Comparison of ENCODE assay signal across 8 cellular contexts in the genomic region with DNA sequence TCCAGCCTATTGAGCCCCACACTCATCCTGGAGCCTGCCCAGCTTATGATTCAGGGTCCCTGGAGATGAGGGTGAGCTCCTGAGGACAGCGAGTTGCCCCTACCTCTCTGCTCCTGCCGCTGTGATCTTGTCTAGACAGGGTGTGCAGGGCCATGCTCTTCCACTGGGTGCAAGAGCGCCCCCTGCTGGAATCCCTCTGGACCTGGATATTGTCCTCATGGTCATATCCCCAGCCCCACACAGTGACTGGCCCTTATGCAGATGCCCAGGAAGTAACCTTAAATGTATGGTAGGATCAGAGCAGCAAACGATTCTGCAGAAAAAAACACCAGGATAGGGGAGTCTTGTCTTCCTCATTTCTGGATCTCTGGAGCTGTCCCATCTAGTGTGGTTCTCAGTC. TPM values are rescaled to one million over a fixed set of nuclear protein-coding genes. Genes with fewer than 3 reads are reported as not detected.
DNase-seq lines count a peak whose midpoint lies in the region; ATAC-seq, FAIRE-seq and TF ChIP-seq lines count a peak whose summit lies in the region.
"Not testable (repeated sequence)": the region's sequence is repeated elsewhere in the genome, so short reads cannot be mapped to it uniquely, and the experiment has no call there.

No MANE protein-coding gene starts in this region.

- H3K4me3 ChIP-seq in OCI-LY7 (ENCODE audit: low read depth, low read length, poor library complexity, severe bottlenecking); left ventricle myocardium inferior: not testable (repeated sequence)

- intact Hi-C loops in OCI-LY7 (cut with micrococcal nuclease; ENCODE audit: unreplicated experiment); activated CD4-positive, alpha-beta memory T cell treated with anti-CD3 and anti-CD28 coated beads for 36 hours (cut with micrococcal nuclease); left ventricle myocardium inferior (cut with micrococcal nuclease): not testable (repeated sequence)

- H3K36me3 Mint-ChIP-seq in activated CD4-positive, alpha-beta memory T cell treated with anti-CD3 and anti-CD28 coated beads for 36 hours; chondrocyte (ENCODE audit: low read depth); nephron (ENCODE audit: low read depth); type B pancreatic cell: not testable (repeated sequence)

- peak; percentile 43 for ATAC-seq in HG02885 (IDR thresholded peaks at IDR 0.05; ENCODE audit: poor library complexity, unreplicated experiment)

- not testable (repeated sequence) for H3K36me3 ChIP-seq in OCI-LY7 (ENCODE audit: insufficient read depth, low read length); left ventricle myocardium inferior

- not testable (repeated sequence) for H3K4me3 Mint-ChIP-seq in activated CD4-positive, alpha-beta memory T cell treated with anti-CD3 and anti-CD28 coated beads for 36 hours; chondrocyte (ENCODE audit: unreplicated experiment); nephron; type B pancreatic cell

- BruUV-seq in OCI-LY7 (replicated peaks; lab: Mats Ljungman, UMichigan), result not testable (repeated sequence)

- not testable (repeated sequence) for H3K79me2 ChIP-seq in OCI-LY7 (ENCODE audit: insufficient read depth, low read depth, low read length)

- H3K27me3 Mint-ChIP-seq in activated CD4-positive, alpha-beta memory T cell treated with anti-CD3 and anti-CD28 coated beads for 36 hours; chondrocyte (ENCODE audit: low read depth); nephron (ENCODE audit: low read depth): not testable (repeated sequence)
- H3K27me3 Mint-ChIP-seq in type B pancreatic cell, result peaks cover 18% of the 10 kb centered on the region

- not testable (repeated sequence) for H2AFZ ChIP-seq in OCI-LY7 (ENCODE audit: low read length)

- CTCF ChIA-PET in OCI-LY7 (lab: Charles Lee; ENCODE audit: unreplicated experiment), result not testable (repeated sequence)
- CTCF ChIA-PET in activated CD4-positive, alpha-beta memory T cell treated with anti-CD3 and anti-CD28 coated beads for 36 hours (lab: Charles Lee), result interaction anchor here (0.6 to 0.8 kb wide), 2 partner anchors 17 to 24 kb away, joined by 3 to 4 read pairs; no protein-coding TSS in a partner anchor

- H3K9me3 ChIP-seq in OCI-LY7 (ENCODE audit: low read length); left ventricle myocardium inferior (replicated peaks): not testable (repeated sequence)

- DNase-seq in D721Med (ENCODE audit: insufficient read length, low spot score); chondrocyte (ENCODE audit: low spot score); left ventricle myocardium inferior; type B pancreatic cell (ENCODE audit: extremely low spot score, unreplicated experiment): not testable (repeated sequence)
- peak; percentile 14 for DNase-seq in OCI-LY7 (ENCODE audit: low spot score)
- DNase-seq in activated CD4-positive, alpha-beta memory T cell treated with anti-CD3 and anti-CD28 coated beads for 36 hours, result peak; percentile 46

- not testable (repeated sequence) for H3K9me2 ChIP-seq in OCI-LY7 (ENCODE audit: insufficient read depth, low read length)

- H3K4me1 Mint-ChIP-seq in activated CD4-positive, alpha-beta memory T cell treated with anti-CD3 and anti-CD28 coated beads for 36 hours (ENCODE audit: low read depth), result peaks cover 17% of the 10 kb centered on the region
- peaks cover 10% of the 10 kb centered on the region for H3K4me1 Mint-ChIP-seq in chondrocyte (ENCODE audit: low read depth)
- H3K4me1 Mint-ChIP-seq in nephron; type B pancreatic cell (ENCODE audit: unreplicated experiment): not testable (repeated sequence)

- not testable (repeated sequence) for H3K4me2 ChIP-seq in OCI-LY7 (ENCODE audit: low read length)

- H3K4me1 ChIP-seq in OCI-LY7 (ENCODE audit: insufficient read depth, low read length, poor library complexity, severe bottlenecking), result peaks cover 46% of the 10 kb centered on the region
- not testable (repeated sequence) for H3K4me1 ChIP-seq in left ventricle myocardium inferior

- H3K9me3 Mint-ChIP-seq in activated CD4-positive, alpha-beta memory T cell treated with anti-CD3 and anti-CD28 coated beads for 36 hours; chondrocyte (ENCODE audit: low read depth); nephron; type B pancreatic cell: not testable (repeated sequence)

- FAIRE-seq in D721Med (lab: Jason Lieb, UNC), result not testable (repeated sequence)

- not testable (repeated sequence) for H3K27me3 ChIP-seq in left ventricle myocardium inferior (ENCODE audit: low read depth)

- H4K20me1 ChIP-seq in OCI-LY7 (ENCODE audit: insufficient read depth, low read length), result not testable (repeated sequence)

- TF ChIP-seq CTCF in D721Med (IDR thresholded peaks at IDR 0.05; ENCODE audit: insufficient read depth, missing control alignments), result peak; percentile 33
- peak; percentile 74 for TF ChIP-seq CTCF in OCI-LY7 (conservative IDR thresholded peaks at IDR 0.05; ENCODE audit: low read length)
- TF ChIP-seq CTCF in chondrocyte (IDR thresholded peaks at IDR 0.05), result peak; percentile 58
- peak; percentile 57 for TF ChIP-seq CTCF in left ventricle myocardium inferior (IDR thresholded peaks at IDR 0.05; ENCODE audit: borderline replicate concordance)
- peak in 2 of 3 experiments; percentile 12 to 23 for TF ChIP-seq CTCF in nephron (IDR thresholded peaks at IDR 0.05; ENCODE audit: unreplicated experiment in 3 of 3)
- TF ChIP-seq CTCF in type B pancreatic cell (conservative IDR thresholded peaks at IDR 0.05), result peak; percentile 65

- H3K27ac ChIP-seq in OCI-LY7 (ENCODE audit: low read depth, low read length, poor library complexity, severe bottlenecking); left ventricle myocardium inferior (replicated peaks): not testable (repeated sequence)

- POLR2A ChIA-PET in OCI-LY7 (lab: Charles Lee); activated CD4-positive, alpha-beta memory T cell treated with anti-CD3 and anti-CD28 coated beads for 36 hours (lab: Charles Lee): not testable (repeated sequence)

- not testable (repeated sequence) for H3K27ac Mint-ChIP-seq in activated CD4-positive, alpha-beta memory T cell treated with anti-CD3 and anti-CD28 coated beads for 36 hours; chondrocyte (ENCODE audit: unreplicated experiment); nephron; type B pancreatic cell

RNA-seq across cellular contexts. Expression of a gene that starts 24.4 kb away (rescaled TPM):
- 84.6 and 111 TPM in 2 replicates for total RNA-seq in OCI-LY7 (2014; rRNA removed; shearing (Covaris generic))
- total RNA-seq in OCI-LY7 (2022) (156 and 162 TPM in 2 replicates), chondrocyte (42.0 to 55.6 TPM (median 45.7 TPM) in 3 replicates), left ventricle myocardium inferior (28.2 TPM), type B pancreatic cell (ENCODE audit: low replicate concordance) (60.9 and 73.3 TPM in 2 replicates)
- 10 to 100 TPM; 59.9 to 65.2 TPM for total RNA-seq in activated CD4-positive, alpha-beta memory T cell treated with anti-CD3 and anti-CD28 coated beads for 36 hours

RNA-seq across cellular contexts. Expression of a gene that starts 25.6 kb away (rescaled TPM):
- not detected in 2 replicates for total RNA-seq in OCI-LY7 (2014; rRNA removed; shearing (Covaris generic))
- not detected in 2 replicates for total RNA-seq in OCI-LY7 (2022)
- total RNA-seq in activated CD4-positive, alpha-beta memory T cell treated with anti-CD3 and anti-CD28 coated beads for 36 hours, result not detected
- total RNA-seq in chondrocyte, result not detected in 3 replicates
- total RNA-seq in left ventricle myocardium inferior, result not detected
- total RNA-seq in type B pancreatic cell (ENCODE audit: low replicate concordance), result not detected in 2 replicates

Comparison
In these comparisons a context has a peak if more than half of its experiments do, and no peak if none do; other contexts are left out.
1. CTCF ChIP-seq: peak in every context shown above with its lines; median percentile 74 in OCI-LY7; 65 in type B pancreatic cell; 58 in chondrocyte; 57 in left ventricle myocardium inferior; 33 in D721Med; 18 in nephron.